Comparison of ENCODE assay signal across 8 cellular contexts in the genomic region with DNA sequence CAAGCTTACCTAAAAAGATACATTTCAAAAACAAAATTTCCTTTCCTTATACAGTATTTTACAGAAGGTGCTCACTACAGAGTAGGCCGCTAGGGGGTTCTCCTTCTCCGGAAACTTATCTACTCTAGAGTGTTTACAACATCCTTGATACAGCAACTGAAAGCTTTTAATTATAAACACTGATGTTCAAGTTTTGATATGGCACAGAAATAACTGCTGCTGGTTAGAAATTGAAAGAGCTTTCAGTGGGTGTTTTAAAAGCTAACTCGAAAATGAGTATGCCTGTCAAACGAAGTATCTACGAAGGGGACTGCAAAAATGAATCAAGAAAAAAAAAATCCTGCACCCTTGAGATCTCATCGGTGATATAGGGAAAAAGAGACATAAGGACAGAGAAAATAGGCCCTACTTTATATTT. TPM values are rescaled to one million over a fixed set of nuclear protein-coding genes. Genes with fewer than 3 reads are reported as not detected.
DNase-seq lines count a peak whose midpoint lies in the region; ATAC-seq, FAIRE-seq and TF ChIP-seq lines count a peak whose summit lies in the region.

No MANE protein-coding gene starts in this region.

- intact Hi-C loops in MCF 10A (cut with micrococcal nuclease) = loop anchor here (1.0 to 5.0 kb wide), 3 partner anchors 27 to 138 kb away; no protein-coding TSS in a partner anchor

- BruUV-seq in MCF 10A (replicated peaks; lab: Mats Ljungman, UMichigan) = no TSS peak

- peak overlapping the region; percentile 6 for H2AFZ ChIP-seq in smooth muscle cell (ENCODE audit: low read depth)

- H3K4me1 Mint-ChIP-seq in MCF 10A (ENCODE audit: insufficient read depth, unreplicated experiment) = peaks cover 73% of the 10 kb centered on the region

- no peaks in the 10 kb centered on the region for H3K9me3 Mint-ChIP-seq in MCF 10A (ENCODE audit: unreplicated experiment)

- peaks cover 47% of the 10 kb centered on the region for H4K20me1 ChIP-seq in smooth muscle cell (ENCODE audit: low read depth)

- H3K27ac Mint-ChIP-seq in MCF 10A (ENCODE audit: low read depth, unreplicated experiment) = peak overlapping the region; percentile 95

- POLR2A ChIA-PET in MCF 10A (lab: Yijun Ruan, JAX) = interaction anchor here (0.6 to 33.4 kb wide), 25 partner anchors 9 to 1139 kb away, joined by 3 to 2100 read pairs (median 4); partner anchors contain the start of gene C1orf116

- peak overlapping the region; percentile 95 for H3K9ac ChIP-seq in iPS-20b (ENCODE audit: low read depth, low read length)
- peak overlapping the region; percentile 96 for H3K9ac ChIP-seq in smooth muscle cell (ENCODE audit: low read depth)

- DNase-seq in LHCN-M2 (ENCODE audit: low read depth) (peak; percentile 47), SKM-1 (lab: John Stamatoyannopoulos, UW; ENCODE audit: unreplicated experiment) (peak; percentile 87), MCF 10A (ENCODE audit: unreplicated experiment) (peak; percentile 82), smooth muscle cell (lab: John Stamatoyannopoulos, UW; ENCODE audit: unreplicated experiment) (no peak)

- peak; percentile 40 for FAIRE-seq in A204.1 (lab: Jason Lieb, UNC)

- peaks cover 59% of the 10 kb centered on the region for H3K36me3 Mint-ChIP-seq in MCF 10A (ENCODE audit: insufficient read depth, unreplicated experiment)

- H3K36me3 ChIP-seq in iPS-20b (ENCODE audit: insufficient read depth, low read depth, low read length) (peaks cover 47% of the 10 kb centered on the region), smooth muscle cell (ENCODE audit: low read depth) (no peaks in the 10 kb centered on the region)

- peaks cover 5% of the 10 kb centered on the region for H3F3A ChIP-seq in smooth muscle cell (ENCODE audit: low read depth)

- peaks cover 54% of the 10 kb centered on the region for H3K79me2 ChIP-seq in smooth muscle cell (ENCODE audit: low read depth)

- peaks cover 14% of the 10 kb centered on the region; the same call in 1 of the 2 replicates for H3K4me1 ChIP-seq in iPS-20b (ENCODE audit: insufficient read depth, low read length)
- peaks cover 42% of the 10 kb centered on the region for H3K4me1 ChIP-seq in smooth muscle cell (ENCODE audit: low read depth)

- no peak for ATAC-seq in GM18520 (IDR thresholded peaks at IDR 0.05; ENCODE audit: unreplicated experiment)

- H3K27me3 Mint-ChIP-seq in MCF 10A (ENCODE audit: insufficient read depth, unreplicated experiment) = no peaks in the 10 kb centered on the region

- H3K4me3 ChIP-seq in iPS-20b (ENCODE audit: low read length) = peak overlapping the region; percentile 91
- H3K4me3 ChIP-seq in smooth muscle cell = peak overlapping the region; percentile 77

- peak; percentile 73 for TF ChIP-seq CTCF in GM12873 (IDR thresholded peaks at IDR 0.05; ENCODE audit: insufficient read depth, low read depth, low read length, missing control alignments)
- TF ChIP-seq CTCF in MCF 10A (IDR thresholded peaks at IDR 0.05; ENCODE audit: unreplicated experiment) = peak; percentile 95
- peak; percentile 81 for TF ChIP-seq CTCF in smooth muscle cell (IDR thresholded peaks at IDR 0.05; ENCODE audit: borderline replicate concordance, insufficient read depth, poor library complexity, severe bottlenecking)

- peak overlapping the region; percentile 91 for H3K4me2 ChIP-seq in smooth muscle cell

- WGBS in smooth muscle cell (ENCODE audit: low lambda C conversion rate) = 1% methylated on average over 6 of the region's 6 CpGs

- CTCF ChIA-PET in MCF 10A (lab: Yijun Ruan, JAX) = interaction anchor here (0.6 to 8.0 kb wide), 34 partner anchors 8 to 648 kb away, joined by 3 to 168 read pairs (median 7); partner anchors contain the start of genes C1orf116 and CR1

- no peaks in the 10 kb centered on the region for H3K27me3 ChIP-seq in iPS-20b (ENCODE audit: insufficient read depth, low read length)
- H3K27me3 ChIP-seq in smooth muscle cell (ENCODE audit: low read depth) = no peaks in the 10 kb centered on the region

- H3K4me3 Mint-ChIP-seq in MCF 10A (ENCODE audit: unreplicated experiment) = peak overlapping the region; percentile 89

- H3K27ac ChIP-seq in iPS-20b (ENCODE audit: low read length) (peak overlapping the region; percentile 57), smooth muscle cell (ENCODE audit: low read depth) (peak overlapping the region; percentile 97)

- H3K9me3 ChIP-seq in iPS-20b (ENCODE audit: insufficient read depth, low read depth, low read length) = no peaks in the 10 kb centered on the region
- no peaks in the 10 kb centered on the region for H3K9me3 ChIP-seq in smooth muscle cell (replicated peaks; ENCODE audit: low read depth)

RNA-seq across cellular contexts. Expression of gene YOD1, which starts 1.0 kb away (rescaled TPM):
- 5.0 and 5.6 TPM in 2 replicates for total RNA-seq in LHCN-M2 (2014; rRNA removed)
- 1.6 TPM for polyA plus RNA-seq in LHCN-M2 (2012)
- 19.2 and 24.2 TPM in 2 replicates for total RNA-seq in MCF 10A (2022)
- total RNA-seq in smooth muscle cell = 31.9 and 37.9 TPM in 2 replicates
- polyA plus RNA-seq in smooth muscle cell = 3.8 and 5.6 TPM in 2 replicates

RNA-seq across cellular contexts. Expression of gene PFKFB2, which starts 3.1 kb away (rescaled TPM):
- total RNA-seq in LHCN-M2 (2014; rRNA removed) (1.6 and 3.0 TPM in 2 replicates), MCF 10A (2022) (21.1 and 22.0 TPM in 2 replicates), smooth muscle cell (9.8 and 15.6 TPM in 2 replicates)
- 2.1 TPM for polyA plus RNA-seq in LHCN-M2 (2012)
- polyA plus RNA-seq in smooth muscle cell = 2.1 and 5.0 TPM in 2 replicates

RNA-seq across cellular contexts. Expression of gene C1orf116, which starts 17.4 kb away (rescaled TPM):
- total RNA-seq in LHCN-M2 (2014; rRNA removed) = under 0.01 TPM in 1 of 2 replicates, not detected in the other
- 0.02 TPM for polyA plus RNA-seq in LHCN-M2 (2012)
- total RNA-seq in MCF 10A (2022) = 35.4 and 35.5 TPM in 2 replicates
- total RNA-seq in smooth muscle cell = 3.2 and 6.0 TPM in 2 replicates
- 0.14 and 2.7 TPM in 2 replicates for polyA plus RNA-seq in smooth muscle cell

RNA-seq across cellular contexts. Expression of gene C4BPB, which starts 38.7 kb away (rescaled TPM):
- total RNA-seq in LHCN-M2 (2014; rRNA removed) (not detected in 2 replicates), MCF 10A (2022) (not detected in 2 replicates), smooth muscle cell (0.99 and 1.2 TPM in 2 replicates)
- polyA plus RNA-seq in LHCN-M2 (2012) = 0.10 TPM
- polyA plus RNA-seq in smooth muscle cell = 0.60 and 1.00 TPM in 2 replicates

RNA-seq across cellular contexts. Expression of gene C4BPA, which starts 54.0 kb away (rescaled TPM):
- total RNA-seq in LHCN-M2 (2014; rRNA removed) (not detected in 2 replicates), MCF 10A (2022) (not detected in 2 replicates), smooth muscle cell (not detected in 2 replicates)
- not detected for polyA plus RNA-seq in LHCN-M2 (2012)
- polyA plus RNA-seq in smooth muscle cell = not detected in 2 replicates
